ENCODE assay signal across 10 cellular contexts in genomic region chr2:131347035-131347434, GRCh38. TPM values are rescaled to one million over a fixed set of nuclear protein-coding genes. Genes with fewer than 3 reads are reported as not detected.
DNase-seq lines count a peak whose midpoint lies in the region; ATAC-seq and TF ChIP-seq lines count a peak whose summit lies in the region.
"Not testable (repeated sequence)": the region's sequence is repeated elsewhere in the genome, so short reads cannot be mapped to it uniquely, and the experiment has no call there.
"Had no signal": no experiment of that assay in that cellular context is flagged by ENCODE, and none has a peak within 500 bp of the region (broad histone marks: within the 10 kb centered on the region; RNA-seq: fewer than 3 reads in every experiment).

No MANE protein-coding gene starts in this region.

- not testable (repeated sequence) for TF ChIP-seq CTCF in DND-41 (IDR thresholded peaks at IDR 0.05; ENCODE audit: borderline replicate concordance, extremely low read depth, low read length, poor library complexity, severe bottlenecking); WERI-Rb-1 (IDR thresholded peaks at IDR 0.05; ENCODE audit: low read depth, low read length)

- not testable (repeated sequence) for H3K79me2 ChIP-seq in DND-41 (ENCODE audit: insufficient read depth, low read length)

- not testable (repeated sequence) for H4K20me1 ChIP-seq in DND-41 (ENCODE audit: insufficient read depth, low read length)

- not testable (repeated sequence) for H3K9me3 ChIP-seq in DND-41 (ENCODE audit: insufficient read depth, low read length, severe bottlenecking); WERI-Rb-1 (ENCODE audit: severe bottlenecking)

- H3K27me3 ChIP-seq in DND-41 (ENCODE audit: insufficient read depth, low read length, poor library complexity); H7 (ENCODE audit: control insufficient read depth, insufficient read depth, low read length); WERI-Rb-1 (ENCODE audit: insufficient read depth, low read depth, severe bottlenecking): not testable (repeated sequence)

- H3K36me3 ChIP-seq in DND-41 (ENCODE audit: insufficient read depth, low read length); H7 (replicated peaks; ENCODE audit: control insufficient read depth, insufficient read depth, low read length); WERI-Rb-1: not testable (repeated sequence)

- DNase-seq in DND-41 (peak; percentile 23), NCI-H2171 treated with DMSO at 0.1 percent for 48 hours (lab: John Stamatoyannopoulos, UW) (peak; percentile 17), NCI-H82 (lab: John Stamatoyannopoulos, UW) (peak; percentile 25), WERI-Rb-1 (peak; percentile 37), Right ventricle myocardium inferior (ENCODE audit: missing footprints) (peak; percentile 13)
- not testable (repeated sequence) for DNase-seq in H7

- H3K4me3 ChIP-seq in DND-41 (ENCODE audit: low read depth in 1 of 2, low read length in 2 of 2); WERI-Rb-1 (ENCODE audit: low read depth, low read length): not testable (repeated sequence)
- peak overlapping the region; percentile 4; the same call in 1 of the 2 replicates for H3K4me3 ChIP-seq in H7 (ENCODE audit: insufficient read depth, low read depth, low read length)

- intact Hi-C loops in Right ventricle myocardium inferior (cut with DNase I): not testable (repeated sequence)

- ATAC-seq in DND-41 (ENCODE audit: insufficient read depth, low read depth); Right ventricle myocardium inferior: not testable (repeated sequence)

- H3K4me1 ChIP-seq in DND-41 (ENCODE audit: insufficient read depth, low read length): not testable (repeated sequence)

- H3K9ac ChIP-seq in DND-41 (ENCODE audit: low read depth, low read length): not testable (repeated sequence)

- H2AFZ ChIP-seq in DND-41 (ENCODE audit: low read depth, low read length): not testable (repeated sequence)

- not testable (repeated sequence) for H3K4me2 ChIP-seq in DND-41 (ENCODE audit: insufficient read depth, low read length)

- H3K27ac ChIP-seq in DND-41 (ENCODE audit: low read length); WERI-Rb-1: not testable (repeated sequence)

RNA-seq across cellular contexts. Expression of gene RAB6D, which starts 16.9 kb away (rescaled TPM):
- total RNA-seq in H7 (2014; rRNA removed; shearing (Covaris generic)): 0.10 TPM in 1 of 2 replicates, not detected in the other
- total RNA-seq in Right ventricle myocardium inferior: not detected
- total RNA-seq: CD4-positive, alpha-beta T cell; CD8-positive, alpha-beta memory T cell; G401; GM23338 had no signal
